1 cellular context compared by ENCODE assay signal in genomic region chr11:59174664-59175033, GRCh38.
TF ChIP-seq lines count a peak whose summit lies in the region.

No MANE protein-coding gene starts in this region.

TF ChIP-seq in HepG2, 621 proteins besides CTCF, POLR2A, EP300 and RAD21 (continues in another document):
- no peak for TF ChIP-seq ZFY (CRISPR knock-in tag; IDR thresholded peaks at IDR 0.05)
- TF ChIP-seq KLF11 (CRISPR knock-in tag; IDR thresholded peaks at IDR 0.05): no peak
- no peak for TF ChIP-seq BRD4 (CRISPR knock-in tag; IDR thresholded peaks at IDR 0.05)
- TF ChIP-seq, protein P1, sequence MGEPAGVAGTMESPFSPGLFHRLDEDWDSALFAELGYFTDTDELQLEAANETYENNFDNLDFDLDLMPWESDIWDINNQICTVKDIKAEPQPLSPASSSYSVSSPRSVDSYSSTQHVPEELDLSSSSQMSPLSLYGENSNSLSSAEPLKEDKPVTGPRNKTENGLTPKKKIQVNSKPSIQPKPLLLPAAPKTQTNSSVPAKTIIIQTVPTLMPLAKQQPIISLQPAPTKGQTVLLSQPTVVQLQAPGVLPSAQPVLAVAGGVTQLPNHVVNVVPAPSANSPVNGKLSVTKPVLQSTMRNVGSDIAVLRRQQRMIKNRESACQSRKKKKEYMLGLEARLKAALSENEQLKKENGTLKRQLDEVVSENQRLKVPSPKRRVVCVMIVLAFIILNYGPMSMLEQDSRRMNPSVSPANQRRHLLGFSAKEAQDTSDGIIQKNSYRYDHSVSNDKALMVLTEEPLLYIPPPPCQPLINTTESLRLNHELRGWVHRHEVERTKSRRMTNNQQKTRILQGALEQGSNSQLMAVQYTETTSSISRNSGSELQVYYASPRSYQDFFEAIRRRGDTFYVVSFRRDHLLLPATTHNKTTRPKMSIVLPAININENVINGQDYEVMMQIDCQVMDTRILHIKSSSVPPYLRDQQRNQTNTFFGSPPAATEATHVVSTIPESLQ (CRISPR knock-in tag; conservative IDR thresholded peaks at IDR 0.05): no peak
- TF ChIP-seq, protein P2, sequence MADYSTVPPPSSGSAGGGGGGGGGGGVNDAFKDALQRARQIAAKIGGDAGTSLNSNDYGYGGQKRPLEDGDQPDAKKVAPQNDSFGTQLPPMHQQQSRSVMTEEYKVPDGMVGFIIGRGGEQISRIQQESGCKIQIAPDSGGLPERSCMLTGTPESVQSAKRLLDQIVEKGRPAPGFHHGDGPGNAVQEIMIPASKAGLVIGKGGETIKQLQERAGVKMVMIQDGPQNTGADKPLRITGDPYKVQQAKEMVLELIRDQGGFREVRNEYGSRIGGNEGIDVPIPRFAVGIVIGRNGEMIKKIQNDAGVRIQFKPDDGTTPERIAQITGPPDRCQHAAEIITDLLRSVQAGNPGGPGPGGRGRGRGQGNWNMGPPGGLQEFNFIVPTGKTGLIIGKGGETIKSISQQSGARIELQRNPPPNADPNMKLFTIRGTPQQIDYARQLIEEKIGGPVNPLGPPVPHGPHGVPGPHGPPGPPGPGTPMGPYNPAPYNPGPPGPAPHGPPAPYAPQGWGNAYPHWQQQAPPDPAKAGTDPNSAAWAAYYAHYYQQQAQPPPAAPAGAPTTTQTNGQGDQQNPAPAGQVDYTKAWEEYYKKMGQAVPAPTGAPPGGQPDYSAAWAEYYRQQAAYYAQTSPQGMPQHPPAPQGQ (CRISPR knock-in tag; IDR thresholded peaks at IDR 0.05; ENCODE audit: borderline replicate concordance): no peak
- TF ChIP-seq, protein P3, sequence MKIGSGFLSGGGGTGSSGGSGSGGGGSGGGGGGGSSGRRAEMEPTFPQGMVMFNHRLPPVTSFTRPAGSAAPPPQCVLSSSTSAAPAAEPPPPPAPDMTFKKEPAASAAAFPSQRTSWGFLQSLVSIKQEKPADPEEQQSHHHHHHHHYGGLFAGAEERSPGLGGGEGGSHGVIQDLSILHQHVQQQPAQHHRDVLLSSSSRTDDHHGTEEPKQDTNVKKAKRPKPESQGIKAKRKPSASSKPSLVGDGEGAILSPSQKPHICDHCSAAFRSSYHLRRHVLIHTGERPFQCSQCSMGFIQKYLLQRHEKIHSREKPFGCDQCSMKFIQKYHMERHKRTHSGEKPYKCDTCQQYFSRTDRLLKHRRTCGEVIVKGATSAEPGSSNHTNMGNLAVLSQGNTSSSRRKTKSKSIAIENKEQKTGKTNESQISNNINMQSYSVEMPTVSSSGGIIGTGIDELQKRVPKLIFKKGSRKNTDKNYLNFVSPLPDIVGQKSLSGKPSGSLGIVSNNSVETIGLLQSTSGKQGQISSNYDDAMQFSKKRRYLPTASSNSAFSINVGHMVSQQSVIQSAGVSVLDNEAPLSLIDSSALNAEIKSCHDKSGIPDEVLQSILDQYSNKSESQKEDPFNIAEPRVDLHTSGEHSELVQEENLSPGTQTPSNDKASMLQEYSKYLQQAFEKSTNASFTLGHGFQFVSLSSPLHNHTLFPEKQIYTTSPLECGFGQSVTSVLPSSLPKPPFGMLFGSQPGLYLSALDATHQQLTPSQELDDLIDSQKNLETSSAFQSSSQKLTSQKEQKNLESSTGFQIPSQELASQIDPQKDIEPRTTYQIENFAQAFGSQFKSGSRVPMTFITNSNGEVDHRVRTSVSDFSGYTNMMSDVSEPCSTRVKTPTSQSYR (CRISPR knock-in tag; IDR thresholded peaks at IDR 0.05; ENCODE audit: borderline replicate concordance): no peak
- TF ChIP-seq IRF2 (CRISPR knock-in tag; IDR thresholded peaks at IDR 0.05): 0 out of 2 replicates have a peak, but pooled peaks have one; percentile 15
- no peak for TF ChIP-seq KLF12 (CRISPR knock-in tag; IDR thresholded peaks at IDR 0.05; ENCODE audit: borderline replicate concordance)
- TF ChIP-seq CREM (IDR thresholded peaks at IDR 0.05): 0 out of 2 replicates have a peak, but pooled peaks have one; percentile 5
- TF ChIP-seq CREM (CRISPR knock-in tag; IDR thresholded peaks at IDR 0.05): no peak
- TF ChIP-seq, protein P4, sequence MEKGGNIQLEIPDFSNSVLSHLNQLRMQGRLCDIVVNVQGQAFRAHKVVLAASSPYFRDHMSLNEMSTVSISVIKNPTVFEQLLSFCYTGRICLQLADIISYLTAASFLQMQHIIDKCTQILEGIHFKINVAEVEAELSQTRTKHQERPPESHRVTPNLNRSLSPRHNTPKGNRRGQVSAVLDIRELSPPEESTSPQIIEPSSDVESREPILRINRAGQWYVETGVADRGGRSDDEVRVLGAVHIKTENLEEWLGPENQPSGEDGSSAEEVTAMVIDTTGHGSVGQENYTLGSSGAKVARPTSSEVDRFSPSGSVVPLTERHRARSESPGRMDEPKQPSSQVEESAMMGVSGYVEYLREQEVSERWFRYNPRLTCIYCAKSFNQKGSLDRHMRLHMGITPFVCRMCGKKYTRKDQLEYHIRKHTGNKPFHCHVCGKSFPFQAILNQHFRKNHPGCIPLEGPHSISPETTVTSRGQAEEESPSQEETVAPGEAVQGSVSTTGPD (CRISPR knock-in tag; IDR thresholded peaks at IDR 0.05): no peak
- TF ChIP-seq HNF4G (IDR thresholded peaks at IDR 0.05; ENCODE audit: borderline replicate concordance, low read depth, low read length): peak; percentile 65
- TF ChIP-seq HNF4G (CRISPR knock-in tag; IDR thresholded peaks at IDR 0.05; ENCODE audit: borderline replicate concordance, low read depth): no peak
- no peak for TF ChIP-seq KMT2B (CRISPR knock-in tag; IDR thresholded peaks at IDR 0.05)
- TF ChIP-seq GFI1 (CRISPR knock-in tag; IDR thresholded peaks at IDR 0.05; ENCODE audit: borderline replicate concordance): 0 out of 2 replicates have a peak, but pooled peaks have one; percentile 2
- TF ChIP-seq ZNF674 (CRISPR knock-in tag; IDR thresholded peaks at IDR 0.05; ENCODE audit: low read depth): no peak
- TF ChIP-seq PRDM15 (CRISPR knock-in tag; IDR thresholded peaks at IDR 0.05): no peak
- TF ChIP-seq NFYB (CRISPR knock-in tag; IDR thresholded peaks at IDR 0.05): no peak
- no peak for TF ChIP-seq RELA (CRISPR knock-in tag; IDR thresholded peaks at IDR 0.05)
- no peak for TF ChIP-seq RBAK (CRISPR knock-in tag; IDR thresholded peaks at IDR 0.05)
- TF ChIP-seq HMG20A (CRISPR knock-in tag; IDR thresholded peaks at IDR 0.05; ENCODE audit: borderline replicate concordance): no peak
- peak; percentile 10 for TF ChIP-seq ASH2L (IDR thresholded peaks at IDR 0.05; ENCODE audit: insufficient read length, low read depth, low read length)
- TF ChIP-seq ZNF850 (CRISPR knock-in tag; conservative IDR thresholded peaks at IDR 0.05): no peak
- no peak for TF ChIP-seq ZNF337 (CRISPR knock-in tag; IDR thresholded peaks at IDR 0.05; ENCODE audit: borderline replicate concordance, low read depth)
- TF ChIP-seq ZBTB39 (CRISPR knock-in tag; IDR thresholded peaks at IDR 0.05): no peak
- no peak for TF ChIP-seq KDM5A (IDR thresholded peaks at IDR 0.05; ENCODE audit: borderline replicate concordance, low read length)
- TF ChIP-seq FOXO1 (CRISPR knock-in tag; IDR thresholded peaks at IDR 0.05): no peak
- no peak for TF ChIP-seq RAD51 (IDR thresholded peaks at IDR 0.05; ENCODE audit: borderline replicate concordance)
- peak; percentile 70; the same call in 1 of the 2 replicates for TF ChIP-seq ZNF3 (CRISPR knock-in tag; IDR thresholded peaks at IDR 0.05)
- TF ChIP-seq, protein P5, sequence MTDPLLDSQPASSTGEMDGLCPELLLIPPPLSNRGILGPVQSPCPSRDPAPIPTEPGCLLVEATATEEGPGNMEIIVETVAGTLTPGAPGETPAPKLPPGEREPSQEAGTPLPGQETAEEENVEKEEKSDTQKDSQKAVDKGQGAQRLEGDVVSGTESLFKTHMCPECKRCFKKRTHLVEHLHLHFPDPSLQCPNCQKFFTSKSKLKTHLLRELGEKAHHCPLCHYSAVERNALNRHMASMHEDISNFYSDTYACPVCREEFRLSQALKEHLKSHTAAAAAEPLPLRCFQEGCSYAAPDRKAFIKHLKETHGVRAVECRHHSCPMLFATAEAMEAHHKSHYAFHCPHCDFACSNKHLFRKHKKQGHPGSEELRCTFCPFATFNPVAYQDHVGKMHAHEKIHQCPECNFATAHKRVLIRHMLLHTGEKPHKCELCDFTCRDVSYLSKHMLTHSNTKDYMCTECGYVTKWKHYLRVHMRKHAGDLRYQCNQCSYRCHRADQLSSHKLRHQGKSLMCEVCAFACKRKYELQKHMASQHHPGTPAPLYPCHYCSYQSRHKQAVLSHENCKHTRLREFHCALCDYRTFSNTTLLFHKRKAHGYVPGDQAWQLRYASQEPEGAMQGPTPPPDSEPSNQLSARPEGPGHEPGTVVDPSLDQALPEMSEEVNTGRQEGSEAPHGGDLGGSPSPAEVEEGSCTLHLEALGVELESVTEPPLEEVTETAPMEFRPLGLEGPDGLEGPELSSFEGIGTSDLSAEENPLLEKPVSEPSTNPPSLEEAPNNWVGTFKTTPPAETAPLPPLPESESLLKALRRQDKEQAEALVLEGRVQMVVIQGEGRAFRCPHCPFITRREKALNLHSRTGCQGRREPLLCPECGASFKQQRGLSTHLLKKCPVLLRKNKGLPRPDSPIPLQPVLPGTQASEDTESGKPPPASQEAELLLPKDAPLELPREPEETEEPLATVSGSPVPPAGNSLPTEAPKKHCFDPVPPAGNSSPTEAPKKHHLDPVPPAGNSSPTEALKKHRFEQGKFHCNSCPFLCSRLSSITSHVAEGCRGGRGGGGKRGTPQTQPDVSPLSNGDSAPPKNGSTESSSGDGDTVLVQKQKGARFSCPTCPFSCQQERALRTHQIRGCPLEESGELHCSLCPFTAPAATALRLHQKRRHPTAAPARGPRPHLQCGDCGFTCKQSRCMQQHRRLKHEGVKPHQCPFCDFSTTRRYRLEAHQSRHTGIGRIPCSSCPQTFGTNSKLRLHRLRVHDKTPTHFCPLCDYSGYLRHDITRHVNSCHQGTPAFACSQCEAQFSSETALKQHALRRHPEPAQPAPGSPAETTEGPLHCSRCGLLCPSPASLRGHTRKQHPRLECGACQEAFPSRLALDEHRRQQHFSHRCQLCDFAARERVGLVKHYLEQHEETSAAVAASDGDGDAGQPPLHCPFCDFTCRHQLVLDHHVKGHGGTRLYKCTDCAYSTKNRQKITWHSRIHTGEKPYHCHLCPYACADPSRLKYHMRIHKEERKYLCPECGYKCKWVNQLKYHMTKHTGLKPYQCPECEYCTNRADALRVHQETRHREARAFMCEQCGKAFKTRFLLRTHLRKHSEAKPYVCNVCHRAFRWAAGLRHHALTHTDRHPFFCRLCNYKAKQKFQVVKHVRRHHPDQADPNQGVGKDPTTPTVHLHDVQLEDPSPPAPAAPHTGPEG (CRISPR knock-in tag; IDR thresholded peaks at IDR 0.05): no peak
- TF ChIP-seq ZNF317 (CRISPR knock-in tag; IDR thresholded peaks at IDR 0.05): 0 out of 2 replicates have a peak, but pooled peaks have one; percentile 21
- TF ChIP-seq ZNF383 (CRISPR knock-in tag; IDR thresholded peaks at IDR 0.05; ENCODE audit: borderline replicate concordance): no peak
- no peak for TF ChIP-seq ZNF512B (CRISPR knock-in tag; IDR thresholded peaks at IDR 0.05; ENCODE audit: borderline replicate concordance)
- TF ChIP-seq ZNF333 (CRISPR knock-in tag; IDR thresholded peaks at IDR 0.05; ENCODE audit: borderline replicate concordance): no peak
- no peak for TF ChIP-seq SIX1 (CRISPR knock-in tag; IDR thresholded peaks at IDR 0.05; ENCODE audit: borderline replicate concordance)
- no peak for TF ChIP-seq JDP2 (CRISPR knock-in tag; IDR thresholded peaks at IDR 0.05; ENCODE audit: borderline replicate concordance)
- TF ChIP-seq ZNF207 (IDR thresholded peaks at IDR 0.05; ENCODE audit: borderline replicate concordance): no peak
